ENCODE assay signal across 15 cellular contexts in genomic region chr11:45400594-45400993, GRCh38.
DNase-seq lines count a peak whose midpoint lies in the region; ATAC-seq and TF ChIP-seq lines count a peak whose summit lies in the region.
"Had no signal": no experiment of that assay in that cellular context is flagged by ENCODE, and none has a peak within 500 bp of the region (broad histone marks: within the 10 kb centered on the region; RNA-seq: fewer than 3 reads in every experiment).

No MANE protein-coding gene starts in this region.

- CTCF ChIA-PET in naive thymus-derived CD4-positive, alpha-beta T cell (lab: Charles Lee), result no interaction called here

- H3K36me3 Mint-ChIP-seq in naive thymus-derived CD4-positive, alpha-beta T cell, result no peaks in the 10 kb centered on the region

- H3K27me3 Mint-ChIP-seq in naive thymus-derived CD4-positive, alpha-beta T cell, result peaks cover 8 to 36% (median 14%) of the 10 kb centered on the region in 5 donors

- ATAC-seq in left ventricle myocardium superior (no peak), SK-N-SH treated with all-trans-retinoic acid at 6 μM for 48 hours (peak; percentile 89), HG03135 (IDR thresholded peaks at IDR 0.05; ENCODE audit: unreplicated experiment) (no peak)
- ATAC-seq in naive thymus-derived CD4-positive, alpha-beta T cell, result no peak

- no peak for TF ChIP-seq CTCF in fibroblast of villous mesenchyme (IDR thresholded peaks at IDR 0.05; ENCODE audit: insufficient read depth, low read depth, low read length)

- POLR2A ChIA-PET in naive thymus-derived CD4-positive, alpha-beta T cell (lab: Charles Lee), result no interaction called here

- H3K27ac ChIP-seq in naive thymus-derived CD4-positive, alpha-beta T cell (ENCODE audit: low read depth, low read length), result no peak overlapping the region
- H3K27ac ChIP-seq: ascending aorta, ovary, transverse colon had no signal

- H3K4me3 Mint-ChIP-seq in naive thymus-derived CD4-positive, alpha-beta T cell, result no peak overlapping the region

- no peaks in the 10 kb centered on the region for H3K9me3 ChIP-seq in naive thymus-derived CD4-positive, alpha-beta T cell (ENCODE audit: control insufficient read depth in 2 of 3, low read length in 3 of 3)
- H3K9me3 ChIP-seq: ascending aorta, ovary, transverse colon had no signal

- no peak overlapping the region for H3K4me3 ChIP-seq in fibroblast of villous mesenchyme (ENCODE audit: low read depth, low read length)
- no peak overlapping the region for H3K4me3 ChIP-seq in naive thymus-derived CD4-positive, alpha-beta T cell (ENCODE audit: low read length)
- H3K4me3 ChIP-seq: ascending aorta, ovary, transverse colon had no signal

- H3K27me3 ChIP-seq in naive thymus-derived CD4-positive, alpha-beta T cell (ENCODE audit: control insufficient read depth in 2 of 2, insufficient read depth in 2 of 2, low read length in 2 of 2), result no peaks in the 10 kb centered on the region
- H3K27me3 ChIP-seq: ascending aorta, ovary had no signal

- peak overlapping the region in 1 of 9 donors; percentile 25 for H3K27ac Mint-ChIP-seq in naive thymus-derived CD4-positive, alpha-beta T cell

- H3K4me1 ChIP-seq in naive thymus-derived CD4-positive, alpha-beta T cell (ENCODE audit: control insufficient read depth in 2 of 2, insufficient read depth in 2 of 2, low read length in 2 of 2), result no peaks in the 10 kb centered on the region
- H3K4me1 ChIP-seq: ascending aorta, transverse colon had no signal

- intact Hi-C loops in cardiac septum (cut with DNase I) (loop anchor here (10.0 kb wide), 1 partner anchor 254 kb away; no protein-coding TSS in a partner anchor), left ventricle myocardium superior (cut with micrococcal nuclease) (no loop called here)
- intact Hi-C loops in naive thymus-derived CD4-positive, alpha-beta T cell (cut with micrococcal nuclease), result no loop called here

- peaks cover 0 to 4% (median 0%) of the 10 kb centered on the region in 7 donors for H3K4me1 Mint-ChIP-seq in naive thymus-derived CD4-positive, alpha-beta T cell

- DNase-seq in cardiac septum (ENCODE audit: low spot score) (peak; percentile 59), left ventricle myocardium superior (no peak), fibroblast of villous mesenchyme (ENCODE audit: low read depth) (peak; percentile 22), DMS53 (lab: John Stamatoyannopoulos, UW) (no peak), iPS-NIHi11 (ENCODE audit: low spot score) (no peak)
- DNase-seq in naive thymus-derived CD4-positive, alpha-beta T cell, result no peak
- DNase-seq: activated CD4-positive, alpha-beta T cell treated with anti-CD3 and anti-CD28 coated beads for 48 hours; DMS 273 treated with DMSO at 0.1 percent for 48 hours; NCI-H2171; stimulated activated CD4-positive, alpha-beta T cell treated with anti-CD3 and anti-CD28 coated beads, Interleukin-15, amount 100 ng/mL, for 24 hours; transverse colon had no signal

- no peaks in the 10 kb centered on the region for H3K9me3 Mint-ChIP-seq in naive thymus-derived CD4-positive, alpha-beta T cell

- H3K36me3 ChIP-seq in naive thymus-derived CD4-positive, alpha-beta T cell (ENCODE audit: control insufficient read depth in 2 of 3, insufficient read depth in 3 of 3, low read length in 3 of 3), result no peaks in the 10 kb centered on the region
- H3K36me3 ChIP-seq: ascending aorta, ovary, transverse colon had no signal

TF ChIP-seq in SK-N-SH treated with all-trans-retinoic acid at 6 μM for 48 hours, 23 proteins besides CTCF, POLR2A, EP300 and RAD21:
- TF ChIP-seq CSRNP3 (CRISPR knock-in tag; IDR thresholded peaks at IDR 0.05) (no peak), ZC3H10 (CRISPR knock-in tag; IDR thresholded peaks at IDR 0.05) (no peak), GLIS3 (CRISPR knock-in tag; IDR thresholded peaks at IDR 0.05) (no peak), OSR1 (CRISPR knock-in tag; IDR thresholded peaks at IDR 0.05) (no peak), ISL1 (CRISPR knock-in tag; IDR thresholded peaks at IDR 0.05) (no peak), ZNF565 (CRISPR knock-in tag; conservative IDR thresholded peaks at IDR 0.05; ENCODE audit: low read depth) (no peak), ARNTL (CRISPR knock-in tag; IDR thresholded peaks at IDR 0.05; ENCODE audit: borderline replicate concordance, low read depth) (no peak), ESRRG (CRISPR knock-in tag; IDR thresholded peaks at IDR 0.05) (no peak), RARB (CRISPR knock-in tag; IDR thresholded peaks at IDR 0.05) (no peak), TSHZ2 (CRISPR knock-in tag; IDR thresholded peaks at IDR 0.05) (no peak), POU6F1 (CRISPR knock-in tag; IDR thresholded peaks at IDR 0.05; ENCODE audit: borderline replicate concordance, low read depth) (no peak), SNAI2 (CRISPR knock-in tag; IDR thresholded peaks at IDR 0.05) (no peak), ZNF70 (CRISPR knock-in tag; IDR thresholded peaks at IDR 0.05) (no peak), TOX (CRISPR knock-in tag; IDR thresholded peaks at IDR 0.05; ENCODE audit: borderline replicate concordance) (no peak), ZFP3 (CRISPR knock-in tag; IDR thresholded peaks at IDR 0.05) (no peak), TCF4 (CRISPR knock-in tag; IDR thresholded peaks at IDR 0.05; ENCODE audit: borderline replicate concordance) (no peak), CSDC2 (CRISPR knock-in tag; IDR thresholded peaks at IDR 0.05) (no peak)

Comparison
In these comparisons a context has a peak if more than half of its experiments do, and no peak if none do; other contexts are left out.
1. DNase-seq: peak in cardiac septum (single experiment) and fibroblast of villous mesenchyme (single experiment); none in left ventricle myocardium superior (single experiment), DMS53 (single experiment), iPS-NIHi11 (single experiment) and naive thymus-derived CD4-positive, alpha-beta T cell (0 of 9).